19 cellular contexts compared by ENCODE assay signal in the genomic region with DNA sequence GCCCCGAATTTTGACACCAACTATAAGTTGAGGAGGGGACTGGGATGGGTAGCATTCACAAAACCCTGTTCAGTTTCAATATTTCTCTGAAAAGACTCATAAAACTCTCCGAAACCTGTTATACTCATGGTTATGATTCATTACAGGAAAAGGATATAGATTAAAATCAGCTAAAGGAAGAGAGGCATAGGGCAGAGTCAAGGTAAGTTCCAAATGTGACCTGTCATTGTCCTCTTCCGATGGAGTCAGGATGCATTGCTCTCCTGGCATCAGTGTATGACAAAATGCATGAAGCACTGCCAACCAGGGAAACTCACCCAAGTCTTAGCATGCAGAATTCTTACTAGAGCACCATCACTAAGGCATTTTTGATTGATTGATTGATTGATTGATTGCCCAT.
DNase-seq lines count a peak whose midpoint lies in the region; ATAC-seq and TF ChIP-seq lines count a peak whose summit lies in the region.
"Had no signal": no experiment of that assay in that cellular context is flagged by ENCODE, and none has a peak within 500 bp of the region (broad histone marks: within the 10 kb centered on the region; RNA-seq: fewer than 3 reads in every experiment).

No MANE protein-coding gene starts in this region.

- TF ChIP-seq CTCF in 22Rv1 (IDR thresholded peaks at IDR 0.05) (no peak), C4-2B (conservative IDR thresholded peaks at IDR 0.05) (no peak), foreskin keratinocyte (conservative IDR thresholded peaks at IDR 0.05) (no peak), prostate gland (IDR thresholded peaks at IDR 0.05) (no peak)

- H3K9me3 ChIP-seq in SJCRH30 (replicated peaks), result no peaks in the 10 kb centered on the region
- no peaks in the 10 kb centered on the region for H3K9me3 ChIP-seq in prostate gland
- no peaks in the 10 kb centered on the region for H3K9me3 ChIP-seq in naive thymus-derived CD4-positive, alpha-beta T cell (ENCODE audit: control insufficient read depth in 2 of 3, low read length in 3 of 3)
- H3K9me3 ChIP-seq: A549, BE2C had no signal

- H3K27ac ChIP-seq in 22Rv1, result peak overlapping the region; percentile 33
- H3K27ac ChIP-seq in C4-2B, result peak overlapping the region; percentile 49; the same call in 1 of the 2 replicates
- H3K27ac ChIP-seq in SJCRH30, result peak overlapping the region; percentile 99
- H3K27ac ChIP-seq in foreskin keratinocyte, result no peak overlapping the region
- no peak overlapping the region for H3K27ac ChIP-seq in prostate gland
- no peak overlapping the region for H3K27ac ChIP-seq in naive thymus-derived CD4-positive, alpha-beta T cell (ENCODE audit: low read depth, low read length)
- H3K27ac ChIP-seq: A549, GM23248 had no signal

- peak; percentile 16 for ATAC-seq in foreskin keratinocyte
- no peak for ATAC-seq in naive thymus-derived CD4-positive, alpha-beta T cell
- ATAC-seq: A549, GM12878 had no signal

- H3K27me3 Mint-ChIP-seq in naive thymus-derived CD4-positive, alpha-beta T cell, result no peaks in the 10 kb centered on the region
- H3K27me3 Mint-ChIP-seq: CD4-positive, alpha-beta memory T cell had no signal

- no peak overlapping the region for H3K4me3 ChIP-seq in SJCRH30
- H3K4me3 ChIP-seq in prostate gland, result no peak overlapping the region
- H3K4me3 ChIP-seq in naive thymus-derived CD4-positive, alpha-beta T cell (ENCODE audit: low read length), result no peak overlapping the region
- H3K4me3 ChIP-seq: A549; BLaER1 treated with 17β-estradiol and CSF1 and Interleukin-3, amounts not matched to agents 10 nM and 100 nM; GM12878; GM23248 had no signal

- peaks cover 0 to 5% (median 0%) of the 10 kb centered on the region in 7 donors for H3K4me1 Mint-ChIP-seq in naive thymus-derived CD4-positive, alpha-beta T cell
- H3K4me1 Mint-ChIP-seq: CD4-positive, alpha-beta memory T cell had no signal

- no peak overlapping the region for H3K27ac Mint-ChIP-seq in naive thymus-derived CD4-positive, alpha-beta T cell
- H3K27ac Mint-ChIP-seq: CD4-positive, alpha-beta memory T cell had no signal

- no peaks in the 10 kb centered on the region for H3K36me3 ChIP-seq in SJCRH30
- no peaks in the 10 kb centered on the region for H3K36me3 ChIP-seq in prostate gland
- H3K36me3 ChIP-seq in naive thymus-derived CD4-positive, alpha-beta T cell (ENCODE audit: control insufficient read depth in 2 of 3, insufficient read depth in 3 of 3, low read length in 3 of 3), result no peaks in the 10 kb centered on the region
- H3K36me3 ChIP-seq: BE2C; BLaER1 treated with 17β-estradiol and CSF1 and Interleukin-3, amounts not matched to agents 10 nM and 100 nM had no signal

- TF ChIP-seq POLR2A in prostate gland (IDR thresholded peaks at IDR 0.05), result no peak

- intact Hi-C loops in prostate gland (cut with DNase I), result no loop called here
- intact Hi-C loops in naive thymus-derived CD4-positive, alpha-beta T cell (cut with micrococcal nuclease), result no loop called here

- POLR2A ChIA-PET in naive thymus-derived CD4-positive, alpha-beta T cell (lab: Charles Lee), result no interaction called here

- H3K9me3 Mint-ChIP-seq in naive thymus-derived CD4-positive, alpha-beta T cell, result peaks cover 0 to 23% (median 5%) of the 10 kb centered on the region in 11 donors

- DNase-seq in SJCRH30, result no peak
- DNase-seq in foreskin keratinocyte, result no peak
- DNase-seq in prostate gland (ENCODE audit: low spot score), result no peak
- DNase-seq in naive thymus-derived CD4-positive, alpha-beta T cell, result no peak
- DNase-seq: ACHN; AML-193; BE2C; Calu3; CD4-positive, alpha-beta memory T cell; EL; GDM1; GM23248; H7; HCEC 1CT had no signal

- H3K4me1 ChIP-seq in SJCRH30 (peaks cover 53% of the 10 kb centered on the region), foreskin keratinocyte (no peaks in the 10 kb centered on the region), prostate gland (replicated peaks) (no peaks in the 10 kb centered on the region)
- H3K4me1 ChIP-seq in naive thymus-derived CD4-positive, alpha-beta T cell (ENCODE audit: control insufficient read depth in 2 of 2, insufficient read depth in 2 of 2, low read length in 2 of 2), result no peaks in the 10 kb centered on the region
- H3K4me1 ChIP-seq: A549, BE2C had no signal

- H3K27me3 ChIP-seq in SJCRH30 (no peaks in the 10 kb centered on the region), foreskin keratinocyte (no peaks in the 10 kb centered on the region), prostate gland (replicated peaks; ENCODE audit: insufficient read depth) (no peaks in the 10 kb centered on the region)
- H3K27me3 ChIP-seq in naive thymus-derived CD4-positive, alpha-beta T cell (ENCODE audit: control insufficient read depth in 2 of 2, insufficient read depth in 2 of 2, low read length in 2 of 2), result no peaks in the 10 kb centered on the region
- H3K27me3 ChIP-seq: BE2C; BLaER1 treated with 17β-estradiol and CSF1 and Interleukin-3, amounts not matched to agents 10 nM and 100 nM had no signal

- no peak overlapping the region for H3K4me3 Mint-ChIP-seq in naive thymus-derived CD4-positive, alpha-beta T cell
- H3K4me3 Mint-ChIP-seq: CD4-positive, alpha-beta memory T cell had no signal

- WGBS in prostate gland, result 54% methylated on average over 3 of the region's 3 CpGs

- CTCF ChIA-PET in naive thymus-derived CD4-positive, alpha-beta T cell (lab: Charles Lee), result no interaction called here

- no peaks in the 10 kb centered on the region for H3K36me3 Mint-ChIP-seq in naive thymus-derived CD4-positive, alpha-beta T cell
- H3K36me3 Mint-ChIP-seq: CD4-positive, alpha-beta memory T cell had no signal

Comparison
In these comparisons a context has a peak if more than half of its experiments do, and no peak if none do; other contexts are left out.
1. H3K27ac ChIP-seq: peak in 22Rv1 (single experiment), C4-2B (single experiment) and SJCRH30 (single experiment); none in foreskin keratinocyte (single experiment), prostate gland (0 of 2) and naive thymus-derived CD4-positive, alpha-beta T cell (single experiment).